Comparison of ENCODE assay signal across 34 cellular contexts in genomic region chr7:25296086-25296485, GRCh38.
"Had no signal": no experiment of that assay in that cellular context is flagged by ENCODE, and none has a peak within 500 bp of the region (broad histone marks: within the 10 kb centered on the region; RNA-seq: fewer than 3 reads in every experiment).

No MANE protein-coding gene starts in this region.

- DNase-seq: activated B cell treated with CpG ODN at 0.5 μM for 24 hours; activated CD4-positive, alpha-beta memory T cell treated with anti-CD3 and anti-CD28 coated beads for 36 hours; activated CD4-positive, alpha-beta T cell treated with anti-CD3 and anti-CD28 coated beads for 4 hours; activated CD4-positive, alpha-beta T cell treated with anti-CD3 and anti-CD28 coated beads, Interleukin-2, amount 10 ng/mL, durations not matched to agents 24 days and 14 days; activated CD4-positive, alpha-beta T cell treated with anti-CD3 and anti-CD28 coated beads, Interleukin-2, amount 50 U/mL, for 1 hour; activated CD4-positive, alpha-beta T cell treated with anti-CD3 and anti-CD28 coated beads, Interleukin-2, amount 50 U/mL, for 4 hours; activated CD4-positive, CD25-positive, alpha-beta regulatory T cell treated with anti-CD3 and anti-CD28 coated beads, Interleukin-2, amount 50 U/mL, for 72 hours; activated CD8-positive, alpha-beta memory T cell treated with anti-CD3 and anti-CD28 coated beads, Interleukin-2, amount 50 U/mL, for 4 hours; activated CD8-positive, alpha-beta T cell treated with anti-CD3 and anti-CD28 coated beads for 36 hours; activated effector memory CD4-positive, alpha-beta T cell treated with anti-CD3 and anti-CD28 coated beads, Interleukin-2, amount 50 U/mL, for 16 hours; activated gamma-delta T cell treated with Interleukin-2 at 50 U/mL for 16 hours; activated naive CD4-positive, alpha-beta T cell; activated naive CD4-positive, alpha-beta T cell treated with anti-CD3 and anti-CD28 coated beads for 36 hours; activated naive CD4-positive, alpha-beta T cell treated with anti-CD3 and anti-CD28 coated beads, Interleukin-2, amount 50 U/mL, for 16 hours; activated naive CD8-positive, alpha-beta T cell treated with anti-CD3 and anti-CD28 coated beads for 36 hours; activated T-cell treated with anti-CD3 and anti-CD28 coated beads for 4 hours; activated T-cell treated with anti-CD3 and anti-CD28 coated beads, Interleukin-2, amount 50 U/mL, for 1 hour; activated T-cell treated with anti-CD3 and anti-CD28 coated beads, Interleukin-2, amount 50 U/mL, for 4 hours; activated T-cell treated with anti-CD3 and anti-CD28 coated beads, Interleukin-2, amount 50 U/mL, for 72 hours; adrenal gland; amniotic stem cell; aorta; body of pancreas; brain microvascular endothelial cell; central memory CD4-positive, alpha-beta T cell; T-helper 1 cell; T-helper 2 cell; T-helper 9 cell; WERI-Rb-1 had no signal

- H3K4me3 ChIP-seq: adrenal gland, body of pancreas, breast epithelium had no signal

- H3K4me1 ChIP-seq: adrenal gland, body of pancreas, breast epithelium had no signal

- H3K27ac ChIP-seq: adrenal gland, body of pancreas, brain microvascular endothelial cell, breast epithelium, WERI-Rb-1 had no signal

- H3K36me3 ChIP-seq: adrenal gland, brain microvascular endothelial cell, breast epithelium, WERI-Rb-1 had no signal

- H3K27me3 ChIP-seq: adrenal gland, body of pancreas, brain microvascular endothelial cell, breast epithelium had no signal

- ATAC-seq: activated CD8-positive, alpha-beta T cell treated with anti-CD3 and anti-CD28 coated beads for 36 hours; activated naive CD4-positive, alpha-beta T cell treated with anti-CD3 and anti-CD28 coated beads, Interleukin-2, amount 50 U/mL, for 72 hours; activated T-cell treated with anti-CD3 and anti-CD28 coated beads, Interleukin-2, amount 50 U/mL, for 4 hours; activated T-cell treated with anti-CD3 and anti-CD28 coated beads, Interleukin-2, amount 50 U/mL, for 72 hours; activated T-helper 17 cell treated with anti-CD3 and anti-CD28 coated beads, Interleukin-2, amount 50 U/mL, for 72 hours; body of pancreas had no signal

- FAIRE-seq: astrocyte, TTC549 had no signal

- H3K9me3 ChIP-seq: adrenal gland, body of pancreas, breast epithelium had no signal
